12 cellular contexts compared by ENCODE assay signal in genomic region chr11:32094931-32095330, GRCh38.
"Had no signal": no experiment of that assay in that cellular context is flagged by ENCODE, and none has a peak within 500 bp of the region (broad histone marks: within the 10 kb centered on the region; RNA-seq: fewer than 3 reads in every experiment).

No MANE protein-coding gene starts in this region.

- DNase-seq: activated CD4-positive, alpha-beta T cell treated with anti-CD3 and anti-CD28 coated beads for 1 hour; activated CD4-positive, alpha-beta T cell treated with anti-CD3 and anti-CD28 coated beads, Interleukin-2, amount 50 U/mL, for 48 hours; activated gamma-delta T cell treated with Interleukin-2 at 50 U/mL for 16 hours; activated naive CD8-positive, alpha-beta T cell treated with anti-CD3 and anti-CD28 coated beads, Interleukin-2, amount 10 ng/mL, durations not matched to agents 7 days and 5 days; activated T-cell treated with anti-CD3 and anti-CD28 coated beads, Interleukin-2, amount 50 U/mL, for 48 hours; effector CD4-positive, alpha-beta T cell; mammary epithelial cell; stimulated activated CD4-positive, alpha-beta T cell treated with anti-CD3 and anti-CD28 coated beads, Interleukin-4, amount 100 ng/mL, for 1 hour; stimulated activated CD8-positive, alpha-beta memory T cell treated with anti-CD3 and anti-CD28 coated beads, Interleukin-4, amount 100 ng/mL, for 48 hours; stimulated activated naive CD8-positive, alpha-beta T cell treated with anti-CD3 and anti-CD28 coated beads, Interleukin-15, Interleukin-2, amounts not matched to agents 100 U/mL and 50 U/mL, for 24 hours had no signal

- H3K27ac ChIP-seq: ascending aorta, coronary artery had no signal

- H3K9me3 ChIP-seq: ascending aorta had no signal

- H3K4me3 ChIP-seq: ascending aorta, coronary artery had no signal

- H3K27me3 ChIP-seq: ascending aorta had no signal

- ATAC-seq: stimulated activated naive CD8-positive, alpha-beta T cell treated with anti-CD3 and anti-CD28 coated beads, Interleukin-15, Interleukin-2, amounts not matched to agents 100 U/mL and 50 U/mL, for 24 hours had no signal
